Comparison of ENCODE assay signal across 9 cellular contexts in genomic region chr10:59536151-59536550, GRCh38.
DNase-seq lines count a peak whose midpoint lies in the region; ATAC-seq, FAIRE-seq and TF ChIP-seq lines count a peak whose summit lies in the region.
"Had no signal": no experiment of that assay in that cellular context is flagged by ENCODE, and none has a peak within 500 bp of the region (broad histone marks: within the 10 kb centered on the region; RNA-seq: fewer than 3 reads in every experiment).

No MANE protein-coding gene starts in this region.

- ATAC-seq in thoracic aorta (ENCODE audit: insufficient number of reproducible peaks, low FRiP score, low read depth) (peak; percentile 93), GM21515 (IDR thresholded peaks at IDR 0.05; ENCODE audit: unreplicated experiment) (no peak)

- no peaks in the 10 kb centered on the region for H3K27me3 ChIP-seq in thoracic aorta (replicated peaks; ENCODE audit: insufficient read depth)

- CTCF ChIA-PET in MCF 10A (lab: Yijun Ruan, JAX): interaction anchor here (0.7 kb wide), 1 partner anchor 43 kb away, joined by 4 read pairs; no protein-coding TSS in a partner anchor

- H3K9me3 Mint-ChIP-seq in MCF 10A (ENCODE audit: unreplicated experiment): no peaks in the 10 kb centered on the region

- intact Hi-C loops in MCF 10A (cut with micrococcal nuclease): no loop called here

- DNase-seq in Kasumi-1 (lab: John Stamatoyannopoulos, UW) (peak; percentile 55 to 58), MCF 10A (ENCODE audit: unreplicated experiment) (peak; percentile 46), thoracic aorta (ENCODE audit: low spot score) (no peak), globus pallidus (ENCODE audit: low spot score) (no peak), UCSD-AML1 (lab: John Stamatoyannopoulos, UW; ENCODE audit: unreplicated experiment) (no peak)
- DNase-seq: NCI-H526 had no signal

- peaks cover 24% of the 10 kb centered on the region for H3K27me3 Mint-ChIP-seq in MCF 10A (ENCODE audit: insufficient read depth, unreplicated experiment)

- H3K9me3 ChIP-seq in thoracic aorta: no peaks in the 10 kb centered on the region

- no TSS peak for BruUV-seq in MCF 10A (replicated peaks; lab: Mats Ljungman, UMichigan)

- peak overlapping the region; percentile 64 to 83 for H3K27ac ChIP-seq in thoracic aorta

- H3K27ac Mint-ChIP-seq in MCF 10A (ENCODE audit: low read depth, unreplicated experiment): no peak overlapping the region

- no peaks in the 10 kb centered on the region for H3K36me3 Mint-ChIP-seq in MCF 10A (ENCODE audit: insufficient read depth, unreplicated experiment)

- H3K4me1 ChIP-seq in thoracic aorta (ENCODE audit: control insufficient read depth in 1 of 2, low read depth in 2 of 2): peaks cover 12 to 23% of the 10 kb centered on the region in 2 donors

- TF ChIP-seq CTCF in MCF 10A (IDR thresholded peaks at IDR 0.05; ENCODE audit: unreplicated experiment) (no peak), thoracic aorta (IDR thresholded peaks at IDR 0.05) (no peak)

- POLR2A ChIA-PET in MCF 10A (lab: Yijun Ruan, JAX): no interaction called here

- FAIRE-seq in islet of Langerhans (lab: Jason Lieb, UNC): peak; percentile 94
- FAIRE-seq: GM18507 had no signal

- peak overlapping the region; percentile 39 for H3K4me3 ChIP-seq in thoracic aorta

- H3K36me3 ChIP-seq in thoracic aorta: no peaks in the 10 kb centered on the region

- no peaks in the 10 kb centered on the region for H3K4me1 Mint-ChIP-seq in MCF 10A (ENCODE audit: insufficient read depth, unreplicated experiment)

- no peak overlapping the region for H3K4me3 Mint-ChIP-seq in MCF 10A (ENCODE audit: unreplicated experiment)

Comparison
In these comparisons a context has a peak if more than half of its experiments do, and no peak if none do; other contexts are left out.
1. DNase-seq: peak in Kasumi-1 (2 of 2) and MCF 10A (single experiment); none in thoracic aorta (single experiment), globus pallidus (single experiment) and UCSD-AML1 (single experiment).